In genomic region chr19:29528350-29528945, GRCh38 we compare ENCODE assay signal across 9 cellular contexts. TPM values are rescaled to one million over a fixed set of nuclear protein-coding genes. Genes with fewer than 3 reads are reported as not detected.
A peak's percentile ranks its signal among the peaks of the same experiment; 100 is the strongest.
DNase-seq lines count a peak whose midpoint lies in the region; ATAC-seq and TF ChIP-seq lines count a peak whose summit lies in the region.
"Had no signal": no experiment of that assay in that cellular context is flagged by ENCODE, and none has a peak within 500 bp of the region (broad histone marks: within the 10 kb centered on the region; RNA-seq: fewer than 3 reads in every experiment).

No MANE protein-coding gene starts in this region.

- no peak overlapping the region for H4K8ac ChIP-seq in trophoblast cell (ENCODE audit: low read depth, low read length)

- H2AFZ ChIP-seq in OCI-LY7 (ENCODE audit: low read length) = no peak overlapping the region
- H2AFZ ChIP-seq in trophoblast cell (ENCODE audit: insufficient read depth, low read length, poor library complexity) = no peak overlapping the region

- H3K9me2 ChIP-seq in OCI-LY7 (ENCODE audit: insufficient read depth, low read length) = no peaks in the 10 kb centered on the region

- no peak overlapping the region for H2BK120ac ChIP-seq in trophoblast cell (ENCODE audit: insufficient read depth, low read length, poor library complexity)

- H3K4me1 ChIP-seq in OCI-LY7 (ENCODE audit: insufficient read depth, low read length, poor library complexity, severe bottlenecking) (no peaks in the 10 kb centered on the region), trophoblast cell (ENCODE audit: control insufficient read depth in 1 of 2, insufficient read depth in 2 of 2, low read length in 2 of 2) (peaks cover 2 to 5% of the 10 kb centered on the region in 2 experiments), transverse colon (peaks cover 4 to 43% (median 28%) of the 10 kb centered on the region in 4 donors)

- H3K4me3 Mint-ChIP-seq in activated naive CD4-positive, alpha-beta T cell treated with anti-CD3 and anti-CD28 coated beads for 36 hours = peak overlapping the region; percentile 49
- H3K4me3 Mint-ChIP-seq in glutamatergic neuron (ENCODE audit: unreplicated experiment) = peak overlapping the region; percentile 89

- no peak overlapping the region for H4K91ac ChIP-seq in trophoblast cell (ENCODE audit: low read depth, low read length)

- H3K79me1 ChIP-seq in trophoblast cell (ENCODE audit: low read length) = no peaks in the 10 kb centered on the region

- no peak for TF ChIP-seq EP300 in transverse colon (IDR thresholded peaks at IDR 0.05; ENCODE audit: low read depth)

- no peak overlapping the region for H3K14ac ChIP-seq in trophoblast cell (ENCODE audit: low read length)

- H3K9me3 ChIP-seq in OCI-LY7 (ENCODE audit: low read length) = no peaks in the 10 kb centered on the region
- peaks cover 14% of the 10 kb centered on the region for H3K9me3 ChIP-seq in trophoblast cell (ENCODE audit: insufficient read depth, low read depth, low read length)
- H3K9me3 ChIP-seq in transverse colon = no peaks in the 10 kb centered on the region

- no peak for TF ChIP-seq POLR2A in transverse colon (IDR thresholded peaks at IDR 0.05)

- TF ChIP-seq CTCF in GM10266 (IDR thresholded peaks at IDR 0.05; ENCODE audit: control insufficient read depth, insufficient read depth, low read depth, missing control alignments) = peak; percentile 72
- peak; percentile 79 for TF ChIP-seq CTCF in OCI-LY7 (conservative IDR thresholded peaks at IDR 0.05; ENCODE audit: low read length)
- TF ChIP-seq CTCF in glutamatergic neuron (IDR thresholded peaks at IDR 0.05; ENCODE audit: partially characterized antibody, unreplicated experiment) = peak; percentile 87
- TF ChIP-seq CTCF in transverse colon (IDR thresholded peaks at IDR 0.05) = peak; percentile 46 to 73 (median 55)

- POLR2A ChIA-PET in OCI-LY7 (lab: Charles Lee) = no interaction called here

- H2BK12ac ChIP-seq in trophoblast cell (ENCODE audit: low read length) = no peak overlapping the region

- H4K12ac ChIP-seq in trophoblast cell (ENCODE audit: low read depth, low read length) = no peak overlapping the region

- peaks cover 77% of the 10 kb centered on the region for H3K27me3 ChIP-seq in trophoblast cell (ENCODE audit: insufficient read depth, low read length)
- peaks cover 88% of the 10 kb centered on the region for H3K27me3 ChIP-seq in transverse colon

- no peak overlapping the region for H3K9ac ChIP-seq in trophoblast cell (ENCODE audit: low read length)

- in situ Hi-C loops in transverse colon (cut with MboI; ENCODE audit: low pct_ligation_motif_present in 1 of 4, low pct_unique_long_range_greater_than_20kb in 1 of 4, low sequenced_read_pairs in 3 of 4) = no loop called here

- H2BK5ac ChIP-seq in trophoblast cell (ENCODE audit: low read depth, low read length, poor library complexity) = no peak overlapping the region

- no TSS peak for BruUV-seq in OCI-LY7 (replicated peaks; lab: Mats Ljungman, UMichigan)

- ATAC-seq in HG02981 (IDR thresholded peaks at IDR 0.05; ENCODE audit: unreplicated experiment) = peak; percentile 52

- WGBS in trophoblast cell (ENCODE audit: extremely low coverage, insufficient coverage, insufficient read length) = no CpG with 5 or more reads among the region's 57 CpGs
- 4% methylated on average over 53 of the region's 57 CpGs; no CpG with 5 or more reads in 1 of the 2 donors for WGBS in transverse colon (ENCODE audit: low coverage in 1 of 2), 2 donors

- H3K4me1 Mint-ChIP-seq in activated naive CD4-positive, alpha-beta T cell treated with anti-CD3 and anti-CD28 coated beads for 36 hours (ENCODE audit: low read depth) = peaks cover 29% of the 10 kb centered on the region
- peaks cover 9% of the 10 kb centered on the region for H3K4me1 Mint-ChIP-seq in glutamatergic neuron (ENCODE audit: low read depth, unreplicated experiment)

- H3K36me3 ChIP-seq in OCI-LY7 (ENCODE audit: insufficient read depth, low read length) (no peaks in the 10 kb centered on the region), trophoblast cell (ENCODE audit: control insufficient read depth in 1 of 2, insufficient read depth in 2 of 2, low read length in 2 of 2) (no peaks in the 10 kb centered on the region), transverse colon (no peaks in the 10 kb centered on the region)

- H3K27ac Mint-ChIP-seq in activated naive CD4-positive, alpha-beta T cell treated with anti-CD3 and anti-CD28 coated beads for 36 hours = no peak overlapping the region
- H3K27ac Mint-ChIP-seq in glutamatergic neuron (ENCODE audit: unreplicated experiment) = peak overlapping the region; percentile 88
- H3K27ac Mint-ChIP-seq: memory B cell had no signal

- intact Hi-C loops in OCI-LY7 (cut with micrococcal nuclease; ENCODE audit: unreplicated experiment) (no loop called here), transverse colon (cut with DNase I; ENCODE audit: low total_unique reads) (no loop called here)
- intact Hi-C loops in activated naive CD4-positive, alpha-beta T cell treated with anti-CD3 and anti-CD28 coated beads for 36 hours (cut with micrococcal nuclease) = loop anchor here (1.0 to 10.0 kb wide), 10 partner anchors 48 to 1824 kb away; partner anchors contain the start of gene UQCRFS1

- H3K4ac ChIP-seq in trophoblast cell (ENCODE audit: low read depth, low read length) = no peak overlapping the region

- H3K27ac ChIP-seq in OCI-LY7 (ENCODE audit: low read depth, low read length, poor library complexity, severe bottlenecking) (no peak overlapping the region), trophoblast cell (ENCODE audit: low read depth, low read length) (no peak overlapping the region), transverse colon (no peak overlapping the region)

- peaks cover 67% of the 10 kb centered on the region for H3K27me3 Mint-ChIP-seq in activated naive CD4-positive, alpha-beta T cell treated with anti-CD3 and anti-CD28 coated beads for 36 hours (ENCODE audit: low read depth)
- peaks cover 27% of the 10 kb centered on the region for H3K27me3 Mint-ChIP-seq in glutamatergic neuron (ENCODE audit: unreplicated experiment)

- H3K79me2 ChIP-seq in OCI-LY7 (ENCODE audit: insufficient read depth, low read depth, low read length) (no peaks in the 10 kb centered on the region), trophoblast cell (ENCODE audit: control insufficient read depth, insufficient read depth, low read length, poor library complexity) (no peaks in the 10 kb centered on the region)

- H3K4me3 ChIP-seq in OCI-LY7 (ENCODE audit: low read depth, low read length, poor library complexity, severe bottlenecking) = no peak overlapping the region
- peak overlapping the region; percentile 4 for H3K4me3 ChIP-seq in trophoblast cell (ENCODE audit: low read depth, low read length)
- peak overlapping the region in 2 of 4 donors; percentile 10 to 35 for H3K4me3 ChIP-seq in transverse colon

- CTCF ChIA-PET in OCI-LY7 (lab: Charles Lee; ENCODE audit: unreplicated experiment) = no interaction called here
- CTCF ChIA-PET in activated naive CD4-positive, alpha-beta T cell treated with anti-CD3 and anti-CD28 coated beads for 36 hours (lab: Charles Lee) = interaction anchor here (0.6 to 2.6 kb wide), 6 partner anchors 8 to 376 kb away, joined by 3 to 10 read pairs (median 3); no protein-coding TSS in a partner anchor

- no peak overlapping the region for H3K4me2 ChIP-seq in OCI-LY7 (ENCODE audit: low read length)
- peak overlapping the region; percentile 61 for H3K4me2 ChIP-seq in trophoblast cell (ENCODE audit: low read length)

- peak; percentile 91 for DNase-seq in GM10266 (ENCODE audit: extremely low spot score)
- DNase-seq in OCI-LY7 (ENCODE audit: low spot score) = peak; percentile 50
- peak; percentile 81 for DNase-seq in activated naive CD4-positive, alpha-beta T cell treated with anti-CD3 and anti-CD28 coated beads for 36 hours
- DNase-seq in glutamatergic neuron = peak; percentile 92
- DNase-seq in trophoblast cell = peak; percentile 28 to 60
- peak; percentile 26 for DNase-seq in transverse colon
- no peak for DNase-seq in NCI-H187 (lab: John Stamatoyannopoulos, UW)

- peaks cover 2% of the 10 kb centered on the region for H3K36me3 Mint-ChIP-seq in activated naive CD4-positive, alpha-beta T cell treated with anti-CD3 and anti-CD28 coated beads for 36 hours (ENCODE audit: low read depth)
- peaks cover 9% of the 10 kb centered on the region for H3K36me3 Mint-ChIP-seq in glutamatergic neuron (ENCODE audit: unreplicated experiment)

- no peaks in the 10 kb centered on the region for H3K9me3 Mint-ChIP-seq in activated naive CD4-positive, alpha-beta T cell treated with anti-CD3 and anti-CD28 coated beads for 36 hours
- H3K9me3 Mint-ChIP-seq in glutamatergic neuron (ENCODE audit: unreplicated experiment) = peaks cover 14% of the 10 kb centered on the region

- no peak overlapping the region for H3K23ac ChIP-seq in trophoblast cell (ENCODE audit: low read length)

- no peak overlapping the region for H2AK5ac ChIP-seq in trophoblast cell (ENCODE audit: low read length)

- no peaks in the 10 kb centered on the region for H4K20me1 ChIP-seq in OCI-LY7 (ENCODE audit: insufficient read depth, low read length)

- H3K18ac ChIP-seq in trophoblast cell (ENCODE audit: low read length) = no peak overlapping the region

RNA-seq across cellular contexts. Expression of gene VSTM2B, which starts 2.7 kb away (rescaled TPM):
- not detected in 2 replicates for total RNA-seq in OCI-LY7 (2014; rRNA removed; shearing (Covaris generic))
- not detected in 2 replicates for total RNA-seq in OCI-LY7 (2022)
- total RNA-seq in activated naive CD4-positive, alpha-beta T cell treated with anti-CD3 and anti-CD28 coated beads for 36 hours = not detected
- total RNA-seq in glutamatergic neuron (ENCODE audit: unreplicated experiment) = 16.6 TPM
- 0.57 and 0.62 TPM in 2 replicates for polyA plus RNA-seq in trophoblast cell (2013)
- not detected for total RNA-seq in transverse colon

Comparison
In these comparisons a context has a peak if more than half of its experiments do, and no peak if none do; other contexts are left out.
1. DNase-seq: peak in GM10266 (single experiment), OCI-LY7 (single experiment), activated naive CD4-positive, alpha-beta T cell treated with anti-CD3 and anti-CD28 coated beads for 36 hours (single experiment), glutamatergic neuron (single experiment), trophoblast cell (2 of 2) and transverse colon (single experiment); none in NCI-H187 (0 of 2).
2. RNA of gene VSTM2B, which starts 2.7 kb away (total RNA-seq): 16.6 TPM in glutamatergic neuron (single experiment); not detected in activated naive CD4-positive, alpha-beta T cell treated with anti-CD3 and anti-CD28 coated beads for 36 hours, not detected in OCI-LY7 and not detected in transverse colon; every median in the first group is over 10 times any median in the second.
3. Peak in every context shown above with its lines, with median percentiles within 50 percentile points of each other: CTCF ChIP-seq.